ENCODE assay signal across 21 cellular contexts in genomic region chr1:41450747-41451285, GRCh38. TPM values are rescaled to one million over a fixed set of nuclear protein-coding genes. Genes with fewer than 3 reads are reported as not detected.
"Had no signal": no experiment of that assay in that cellular context is flagged by ENCODE, and none has a peak within 500 bp of the region (broad histone marks: within the 10 kb centered on the region; RNA-seq: fewer than 3 reads in every experiment).

No MANE protein-coding gene starts in this region.

- H3K9me3 Mint-ChIP-seq: activated B cell treated with CpG ODN at 0.5 μM for 24 hours; activated CD4-positive, alpha-beta memory T cell treated with anti-CD3 and anti-CD28 coated beads for 36 hours; activated T-helper 1 cell treated with anti-CD3 and anti-CD28 coated beads, Interleukin-12 subunit alpha, Interleukin-12 subunit beta, Interleukin-2, Interleukin-4 antibody, amounts not matched to agents 30 ng/mL and 10 ng/mL and 1 ng/mL, durations not matched to agents 14 hours and 24 hours and 36 hours; mesothelial cell of epicardium; nephron; stimulated activated memory B cell treated with anti-CD40 and anti-IgM and Interleukin-4, amounts not matched to agents 10 μg/mL and 1 μg/mL and 100 μg/mL, for 72 hours; T-helper 2 cell treated with Interferon-gamma antibody and Interleukin-4, amounts not matched to agents 5 μg/mL and 100 μg/mL, for 36 hours had no signal

- H3K4me3 Mint-ChIP-seq: activated B cell treated with CpG ODN at 0.5 μM for 24 hours; activated CD4-positive, alpha-beta memory T cell treated with anti-CD3 and anti-CD28 coated beads for 36 hours; activated T-helper 1 cell treated with anti-CD3 and anti-CD28 coated beads, Interleukin-12 subunit alpha, Interleukin-12 subunit beta, Interleukin-2, Interleukin-4 antibody, amounts not matched to agents 30 ng/mL and 10 ng/mL and 1 ng/mL, durations not matched to agents 14 hours and 24 hours and 36 hours; brain; mesothelial cell of epicardium; nephron; stimulated activated memory B cell treated with anti-CD40 and anti-IgM and Interleukin-4, amounts not matched to agents 10 μg/mL and 1 μg/mL and 100 μg/mL, for 72 hours; T-helper 2 cell treated with Interferon-gamma antibody and Interleukin-4, amounts not matched to agents 5 μg/mL and 100 μg/mL, for 36 hours had no signal

- H3K36me3 Mint-ChIP-seq: activated CD4-positive, alpha-beta memory T cell treated with anti-CD3 and anti-CD28 coated beads for 36 hours; brain; mesothelial cell of epicardium; stimulated activated memory B cell treated with anti-CD40 and anti-IgM and Interleukin-4, amounts not matched to agents 10 μg/mL and 1 μg/mL and 100 μg/mL, for 72 hours had no signal

- H3K9me3 ChIP-seq: esophagus muscularis mucosa, heart right ventricle, ovary, testis, upper lobe of left lung had no signal

- H3K4me1 ChIP-seq: upper lobe of left lung had no signal

- H3K27me3 Mint-ChIP-seq: activated CD4-positive, alpha-beta memory T cell treated with anti-CD3 and anti-CD28 coated beads for 36 hours; brain had no signal

- DNase-seq: activated B cell treated with CpG ODN at 0.5 μM for 24 hours; activated CD4-positive, alpha-beta memory T cell treated with anti-CD3 and anti-CD28 coated beads for 36 hours; activated CD4-positive, alpha-beta T cell treated with anti-CD3 and anti-CD28 coated beads for 4 hours; activated gamma-delta T cell treated with Interleukin-2 at 50 U/mL for 16 hours; activated T-cell treated with anti-CD3 and anti-CD28 coated beads for 4 hours; anterior cingulate cortex; cortex of kidney; heart right ventricle; ovary; stimulated activated CD4-positive, alpha-beta T cell treated with anti-CD3 and anti-CD28 coated beads, Interleukin-4, amount 100 ng/mL, for 1 hour; testis; upper lobe of left lung had no signal

- H3K27ac Mint-ChIP-seq: activated B cell treated with CpG ODN at 0.5 μM for 24 hours; activated CD4-positive, alpha-beta memory T cell treated with anti-CD3 and anti-CD28 coated beads for 36 hours; activated T-helper 1 cell treated with anti-CD3 and anti-CD28 coated beads, Interleukin-12 subunit alpha, Interleukin-12 subunit beta, Interleukin-2, Interleukin-4 antibody, amounts not matched to agents 30 ng/mL and 10 ng/mL and 1 ng/mL, durations not matched to agents 14 hours and 24 hours and 36 hours; mesothelial cell of epicardium; stimulated activated memory B cell treated with anti-CD40 and anti-IgM and Interleukin-4, amounts not matched to agents 10 μg/mL and 1 μg/mL and 100 μg/mL, for 72 hours; T-helper 2 cell treated with Interferon-gamma antibody and Interleukin-4, amounts not matched to agents 5 μg/mL and 100 μg/mL, for 36 hours had no signal

- H3K36me3 ChIP-seq: esophagus muscularis mucosa, heart right ventricle, ovary, upper lobe of left lung had no signal

- ATAC-seq: heart right ventricle; sciatic nerve; stimulated activated memory B cell treated with anti-CD40 and anti-IgM and Interleukin-4, amounts not matched to agents 10 μg/mL and 1 μg/mL and 100 μg/mL, for 72 hours had no signal

- H3K27ac ChIP-seq: esophagus muscularis mucosa, heart right ventricle, ovary, testis, upper lobe of left lung had no signal

- H3K4me3 ChIP-seq: esophagus muscularis mucosa, heart right ventricle, ovary, smooth muscle cell, testis, upper lobe of left lung had no signal

- H3K4me1 Mint-ChIP-seq: activated B cell treated with CpG ODN at 0.5 μM for 24 hours; stimulated activated memory B cell treated with anti-CD40 and anti-IgM and Interleukin-4, amounts not matched to agents 10 μg/mL and 1 μg/mL and 100 μg/mL, for 72 hours had no signal

RNA-seq across cellular contexts. Expression of gene EDN2, which starts 33.7 kb away (rescaled TPM):
- polyA plus RNA-seq: ovary, smooth muscle cell had no signal
